Comparison of ENCODE assay signal across 8 cellular contexts in genomic region chr6:42978793-42979522, GRCh38. TPM values are rescaled to one million over a fixed set of nuclear protein-coding genes. Genes with fewer than 3 reads are reported as not detected.
A peak's percentile ranks its signal among the peaks of the same experiment; 100 is the strongest.
DNase-seq lines count a peak whose midpoint lies in the region; ATAC-seq, FAIRE-seq and TF ChIP-seq lines count a peak whose summit lies in the region.

PEX6 (minus strand) TSS chr6:42979181; CDS start chr6:42979150, 31 bp downstream.

- H3K27ac Mint-ChIP-seq in T-helper 1 cell treated with Interleukin-12 subunit alpha and Interleukin-12 subunit beta and Interleukin-4 antibody, amounts not matched to agents 30 μg/mL and 1 μg/mL, for 36 hours = peak within 1 kb of the TSS; percentile 96

- no peak for FAIRE-seq in urothelium cell line (lab: Jason Lieb, UNC)

- DNase-seq in GM13976 (ENCODE audit: low spot score) = peak; percentile 95
- DNase-seq in NCI-H1694 (lab: John Stamatoyannopoulos, UW) = peak; percentile 85
- DNase-seq in amniotic stem cell (lab: John Stamatoyannopoulos, UW) = peak; percentile 51
- peak; percentile 95 for DNase-seq in left ventricle myocardium superior
- DNase-seq in psoas muscle = peak; percentile 93 to 94
- DNase-seq in urothelium cell line (ENCODE audit: low spot score) = peak; percentile 84

- peak within 1 kb of the TSS; percentile 88 for H3K4me3 Mint-ChIP-seq in T-helper 1 cell treated with Interleukin-12 subunit alpha and Interleukin-12 subunit beta and Interleukin-4 antibody, amounts not matched to agents 30 μg/mL and 1 μg/mL, for 36 hours

- intact Hi-C loops in left ventricle myocardium superior (cut with micrococcal nuclease) (no loop called here), psoas muscle (cut with DNase I) (loop anchor here in 1 of 2 donors (5.0 kb wide), 1 partner anchor 1037 kb away; the partner anchor contains the start of gene CCND3)

- no peaks in the 10 kb centered on the region for H3K9me3 Mint-ChIP-seq in T-helper 1 cell treated with Interleukin-12 subunit alpha and Interleukin-12 subunit beta and Interleukin-4 antibody, amounts not matched to agents 30 μg/mL and 1 μg/mL, for 36 hours

- in situ Hi-C loops in GM13976 (cut with MboI; ENCODE audit: low sequenced_read_pairs, unreplicated experiment) = no loop called here

- peaks cover 21% of the 10 kb centered on the region for H3K4me1 ChIP-seq in psoas muscle

- 0% methylated on average over 53 to 63 of the region's 63 CpGs for whole genome bisulfite sequencing in psoas muscle, 3 donors

- H3K4me1 Mint-ChIP-seq in T-helper 1 cell treated with Interleukin-12 subunit alpha and Interleukin-12 subunit beta and Interleukin-4 antibody, amounts not matched to agents 30 μg/mL and 1 μg/mL, for 36 hours (ENCODE audit: low read depth) = peaks cover 32% of the 10 kb centered on the region

- peak within 1 kb of the TSS; percentile 98 for H3K27ac ChIP-seq in psoas muscle

- peak within 1 kb of the TSS; percentile 98 for H3K4me3 ChIP-seq in psoas muscle

- ATAC-seq in HG02885 (IDR thresholded peaks at IDR 0.05; ENCODE audit: poor library complexity, unreplicated experiment) = peak; percentile 89
- peak; percentile 96 for ATAC-seq in left ventricle myocardium superior
- ATAC-seq in psoas muscle = peak; percentile 87 to 92 (median 92)

- peaks cover 0 to 12% of the 10 kb centered on the region in 2 donors for H3K36me3 ChIP-seq in psoas muscle (ENCODE audit: insufficient read depth in 1 of 2, low read depth in 1 of 2)

- no peaks in the 10 kb centered on the region for H3K27me3 ChIP-seq in psoas muscle (ENCODE audit: insufficient read depth in 3 of 3, low read length in 2 of 3)

- TF ChIP-seq CTCF in GM13976 (IDR thresholded peaks at IDR 0.05; ENCODE audit: borderline replicate concordance, control extremely low read depth, extremely low read depth, insufficient read depth, missing control alignments) (no peak), psoas muscle (IDR thresholded peaks at IDR 0.05) (no peak)

- H3K36me3 Mint-ChIP-seq in T-helper 1 cell treated with Interleukin-12 subunit alpha and Interleukin-12 subunit beta and Interleukin-4 antibody, amounts not matched to agents 30 μg/mL and 1 μg/mL, for 36 hours (ENCODE audit: low read depth) = peaks cover 8% of the 10 kb centered on the region

- H3K27me3 Mint-ChIP-seq in T-helper 1 cell treated with Interleukin-12 subunit alpha and Interleukin-12 subunit beta and Interleukin-4 antibody, amounts not matched to agents 30 μg/mL and 1 μg/mL, for 36 hours (ENCODE audit: low read depth) = no peaks in the 10 kb centered on the region

- H3K9me3 ChIP-seq in psoas muscle = no peaks in the 10 kb centered on the region

RNA-seq across cellular contexts. Expression of gene PEX6, which starts in this region (rescaled TPM):
- total RNA-seq in left ventricle myocardium superior = 27.8 TPM
- total RNA-seq in psoas muscle = 10 to 100 TPM; 15.4 to 37.4 (median 25.8) TPM
- polyA plus RNA-seq in psoas muscle = 10 to 100 TPM; 12.0 to 37.8 (median 16.5) TPM

Comparison
In these comparisons a context has a peak if more than half of its experiments do, and no peak if none do; other contexts are left out.
1. Peak in every context shown above with its lines: DNase-seq, ATAC-seq, H3K4me3 ChIP-seq and H3K27ac ChIP-seq.